In genomic region chr4:6198768-6199343, GRCh38 we compare ENCODE assay signal across 8 cellular contexts. TPM values are rescaled to one million over a fixed set of nuclear protein-coding genes. Genes with fewer than 3 reads are reported as not detected.
DNase-seq lines count a peak whose midpoint lies in the region; ATAC-seq and TF ChIP-seq lines count a peak whose summit lies in the region.

No MANE protein-coding gene starts in this region.

- peaks cover 2% of the 10 kb centered on the region for H3K36me3 Mint-ChIP-seq in chondrocyte (ENCODE audit: low read depth)

- peak overlapping the region; percentile 53 for H3K4me3 Mint-ChIP-seq in chondrocyte (ENCODE audit: unreplicated experiment)

- ATAC-seq in HG02973 (IDR thresholded peaks at IDR 0.05; ENCODE audit: unreplicated experiment): no peak

- DNase-seq in GM12865 (ENCODE audit: low read depth) (peak; percentile 68), NCI-H748 (lab: John Stamatoyannopoulos, UW; ENCODE audit: unreplicated experiment) (peak; percentile 78), chondrocyte (ENCODE audit: low spot score) (no peak), posterior cingulate gyrus (peak in 8 of 10 donors; percentile 50 to 92 (median 61)), GF-D8 (lab: John Stamatoyannopoulos, UW) (no peak), NCI-H345 treated with DMSO at 0.1 percent for 48 hours (lab: John Stamatoyannopoulos, UW; ENCODE audit: unreplicated experiment) (no peak), DMS153 (lab: John Stamatoyannopoulos, UW) (no peak)

- peaks cover 4% of the 10 kb centered on the region for H3K4me1 Mint-ChIP-seq in chondrocyte (ENCODE audit: low read depth)

- peaks cover 61% of the 10 kb centered on the region for H3K27me3 Mint-ChIP-seq in chondrocyte (ENCODE audit: low read depth)

- intact Hi-C loops in posterior cingulate gyrus (cut with DNase I): no loop called here

- H3K9me3 Mint-ChIP-seq in chondrocyte (ENCODE audit: low read depth): peaks cover 7% of the 10 kb centered on the region

- H3K4me3 ChIP-seq in GM12865 (ENCODE audit: low read depth, low read length): peak overlapping the region; percentile 70

- no peak overlapping the region for H3K27ac Mint-ChIP-seq in chondrocyte (ENCODE audit: unreplicated experiment)

- no peak for TF ChIP-seq CTCF in GM12865 (IDR thresholded peaks at IDR 0.05; ENCODE audit: insufficient read depth, low read depth, low read length, missing control alignments)
- no peak for TF ChIP-seq CTCF in chondrocyte (IDR thresholded peaks at IDR 0.05)

RNA-seq across cellular contexts. Expression of gene JAKMIP1, which starts 1.5 kb away (rescaled TPM):
- total RNA-seq in chondrocyte: 0.10 TPM in 1 of 3 replicates, not detected in the others

Comparison
In these comparisons a context has a peak if more than half of its experiments do, and no peak if none do; other contexts are left out.
1. DNase-seq: peak in GM12865 (single experiment), NCI-H748 (single experiment) and posterior cingulate gyrus (8 of 10); none in chondrocyte (single experiment), GF-D8 (single experiment), NCI-H345 treated with DMSO at 0.1 percent for 48 hours (single experiment) and DMS153 (single experiment).